ENCODE assay signal across 4 cellular contexts in genomic region chr12:115495300-115495699, GRCh38.
TF ChIP-seq lines count a peak whose summit lies in the region.

No MANE protein-coding gene starts in this region.

TF ChIP-seq in HepG2, 621 proteins besides CTCF, POLR2A, EP300 and RAD21:
- peak; percentile 88 for TF ChIP-seq ATF7 (IDR thresholded peaks at IDR 0.05)
- TF ChIP-seq ATF7 (CRISPR knock-in tag; IDR thresholded peaks at IDR 0.05): no peak
- TF ChIP-seq ZNF629 (CRISPR knock-in tag; conservative IDR thresholded peaks at IDR 0.05): 0 out of 2 replicates have a peak, but pooled peaks have one; percentile 20
- peak; percentile 35; the same call in 1 of the 2 replicates for TF ChIP-seq CREB1 (IDR thresholded peaks at IDR 0.05)
- TF ChIP-seq CREB1 (CRISPR knock-in tag; IDR thresholded peaks at IDR 0.05): no peak
- TF ChIP-seq SETDB1 (CRISPR knock-in tag; IDR thresholded peaks at IDR 0.05; ENCODE audit: borderline replicate concordance): no peak
TF ChIP-seq in HepG2: peak in this region for 3.

TF ChIP-seq in HEK293, 187 proteins besides CTCF, POLR2A, EP300 and RAD21:
- TF ChIP-seq ATF2 (tag by site-specific recombination; IDR thresholded peaks at IDR 0.05; ENCODE audit: low read depth) (0 out of 2 replicates have a peak, but pooled peaks have one; percentile 51), ZNF548 (tag by site-specific recombination; IDR thresholded peaks at IDR 0.05) (no peak)

TF ChIP-seq in GM12878, 131 proteins besides CTCF, POLR2A, EP300 and RAD21:
- 0 out of 2 replicates have a peak, but pooled peaks have one; percentile 17 for TF ChIP-seq ATF7 (IDR thresholded peaks at IDR 0.05; ENCODE audit: low read depth)
- no peak for TF ChIP-seq RELB (IDR thresholded peaks at IDR 0.05; ENCODE audit: low read depth)

TF ChIP-seq in K562, 482 proteins besides CTCF, POLR2A, EP300 and RAD21:
- TF ChIP-seq C11orf30 (IDR thresholded peaks at IDR 0.05; ENCODE audit: low read depth): no peak
- peak; percentile 29; the same call in 1 of the 2 replicates for TF ChIP-seq ATF3 (IDR thresholded peaks at IDR 0.05)
- TF ChIP-seq ATF3 (CRISPR knock-in tag; conservative IDR thresholded peaks at IDR 0.05): no peak
